24 cellular contexts compared by ENCODE assay signal in genomic region chr20:19510626-19511025, GRCh38.
DNase-seq lines count a peak whose midpoint lies in the region; ATAC-seq, FAIRE-seq and TF ChIP-seq lines count a peak whose summit lies in the region.
"Had no signal": no experiment of that assay in that cellular context is flagged by ENCODE, and none has a peak within 500 bp of the region (broad histone marks: within the 10 kb centered on the region; RNA-seq: fewer than 3 reads in every experiment).

No MANE protein-coding gene starts in this region.

- H3K9me3 Mint-ChIP-seq in neural progenitor cell = peaks cover 4% of the 10 kb centered on the region
- H3K9me3 Mint-ChIP-seq in CD8-positive, alpha-beta memory T cell = no peaks in the 10 kb centered on the region
- H3K9me3 Mint-ChIP-seq: CD8-positive, alpha-beta T cell had no signal

- no peaks in the 10 kb centered on the region for H3K36me3 Mint-ChIP-seq in neural progenitor cell
- H3K36me3 Mint-ChIP-seq in CD8-positive, alpha-beta memory T cell = no peaks in the 10 kb centered on the region
- H3K36me3 Mint-ChIP-seq: CD4-positive, CD25-positive, alpha-beta regulatory T cell; CD8-positive, alpha-beta T cell had no signal

- H3K27me3 ChIP-seq in K562 (ENCODE audit: control insufficient read depth in 2 of 2, insufficient read depth in 2 of 2, low read length in 2 of 2) (no peaks in the 10 kb centered on the region), neural progenitor cell (no peaks in the 10 kb centered on the region)
- no peaks in the 10 kb centered on the region for H3K27me3 ChIP-seq in CD8-positive, alpha-beta memory T cell (ENCODE audit: insufficient read depth, low read length, poor library complexity, severe bottlenecking)
- H3K27me3 ChIP-seq: BLaER1 had no signal

- peaks cover 10% of the 10 kb centered on the region for H3K27me3 Mint-ChIP-seq in neural progenitor cell (ENCODE audit: insufficient read depth, low read depth)
- peaks cover 0 to 3% of the 10 kb centered on the region in 2 donors for H3K27me3 Mint-ChIP-seq in CD8-positive, alpha-beta memory T cell
- H3K27me3 Mint-ChIP-seq: CD4-positive, CD25-positive, alpha-beta regulatory T cell had no signal

- peaks cover 47% of the 10 kb centered on the region for H3K4me1 Mint-ChIP-seq in neural progenitor cell
- H3K4me1 Mint-ChIP-seq in CD8-positive, alpha-beta memory T cell = no peaks in the 10 kb centered on the region
- H3K4me1 Mint-ChIP-seq: B cell; CD4-positive, CD25-positive, alpha-beta regulatory T cell had no signal

- TF ChIP-seq CTCF in K562 (IDR thresholded peaks at IDR 0.05 in 2 of 3, conservative IDR thresholded peaks at IDR 0.05 in 1 of 3; ENCODE audit: insufficient read depth in 2 of 3, low read depth in 1 of 3, low read length in 3 of 3) (no peak), neural progenitor cell (IDR thresholded peaks at IDR 0.05) (no peak)

- H3K9ac ChIP-seq in K562 (ENCODE audit: insufficient read depth in 1 of 2, low read depth in 2 of 2, low read length in 2 of 2) (no peak overlapping the region), neural progenitor cell (no peak overlapping the region)
- H3K9ac ChIP-seq: BLaER1 had no signal

- no peak overlapping the region for H3K4me3 Mint-ChIP-seq in neural progenitor cell
- no peak overlapping the region for H3K4me3 Mint-ChIP-seq in CD8-positive, alpha-beta memory T cell
- H3K4me3 Mint-ChIP-seq: B cell; CD4-positive, CD25-positive, alpha-beta regulatory T cell; CD8-positive, alpha-beta T cell; HFFc6 had no signal

- in situ Hi-C loops in K562 (cut with MboI) = no loop called here

- peak overlapping the region; percentile 84 for H3K27ac Mint-ChIP-seq in neural progenitor cell
- H3K27ac Mint-ChIP-seq in CD8-positive, alpha-beta memory T cell = no peak overlapping the region
- H3K27ac Mint-ChIP-seq: B cell; CD4-positive, CD25-positive, alpha-beta regulatory T cell; CD8-positive, alpha-beta T cell; HFFc6 had no signal

- DNase-seq in CMK (ENCODE audit: low read depth) (peak; percentile 7), K562 (ENCODE audit: extremely low read depth in 1 of 4, low spot score in 3 of 4) (peak in 1 of 4 experiments; percentile 0), neural progenitor cell (ENCODE audit: low spot score) (no peak), NCI-H2171 (lab: John Stamatoyannopoulos, UW) (no peak)
- DNase-seq in CD8-positive, alpha-beta memory T cell = no peak
- DNase-seq: Calu3; CD4-positive, CD25-positive, alpha-beta regulatory T cell; CD8-positive, alpha-beta T cell; COR-L47; DMS53; DMS79 treated with DMSO at 0.1 percent for 48 hours; GF-D8; GOT3; HFFc6 had no signal

- TF ChIP-seq RAD21 in K562 (CRISPR knock-in tag; conservative IDR thresholded peaks at IDR 0.05 in 1 of 2, IDR thresholded peaks at IDR 0.05 in 1 of 2) = no peak

- POLR2A ChIA-PET in K562 (lab: Yijun Ruan, JAX) = interaction anchor here (0.6 kb wide), 1 partner anchor 1046 kb away, joined by 3 read pairs; no protein-coding TSS in a partner anchor
- POLR2A ChIA-PET in CD8-positive, alpha-beta memory T cell (lab: Charles Lee) = no interaction called here

- no peak for TF ChIP-seq POLR2A in K562 (conservative IDR thresholded peaks at IDR 0.05)

- CTCF ChIA-PET in K562 (lab: Yijun Ruan, JAX; ENCODE audit: low intra/inter-chr PET ratio) = no interaction called here
- CTCF ChIA-PET in CD8-positive, alpha-beta memory T cell (lab: Charles Lee) = no interaction called here

- no TSS peak for BruUV-seq in K562 (replicated peaks; lab: Mats Ljungman, UMichigan)

- H3K4me3 ChIP-seq in K562 (no peak overlapping the region), neural progenitor cell (no peak overlapping the region)
- H3K4me3 ChIP-seq in CD8-positive, alpha-beta memory T cell (ENCODE audit: low read length) = no peak overlapping the region
- H3K4me3 ChIP-seq: BLaER1, HAP-1 had no signal

- H4K20me1 ChIP-seq in K562 (replicated peaks; ENCODE audit: control insufficient read depth, insufficient read depth, low read length) (no peaks in the 10 kb centered on the region), neural progenitor cell (ENCODE audit: low read depth) (no peaks in the 10 kb centered on the region)
- H4K20me1 ChIP-seq: BLaER1 had no signal

- H3K4me2 ChIP-seq in K562 (ENCODE audit: insufficient read depth, low read length) (no peak overlapping the region), neural progenitor cell (no peak overlapping the region)
- H3K4me2 ChIP-seq: BLaER1 had no signal

- H3K79me2 ChIP-seq in K562 (ENCODE audit: control insufficient read depth, insufficient read depth, low read length) (no peaks in the 10 kb centered on the region), neural progenitor cell (ENCODE audit: low read depth) (no peaks in the 10 kb centered on the region)

- H2AFZ ChIP-seq in K562 (ENCODE audit: low read depth, low read length) = no peak overlapping the region
- H2AFZ ChIP-seq in neural progenitor cell (replicated peaks) = no peak overlapping the region

- intact Hi-C loops in K562 (cut with micrococcal nuclease) = no loop called here

- no peaks in the 10 kb centered on the region for H3K9me3 ChIP-seq in K562 (replicated peaks; ENCODE audit: control insufficient read depth, insufficient read depth, low read depth, low read length)
- H3K9me3 ChIP-seq in neural progenitor cell (ENCODE audit: low read depth) = no peaks in the 10 kb centered on the region
- H3K9me3 ChIP-seq in CD8-positive, alpha-beta memory T cell (ENCODE audit: low read length) = no peaks in the 10 kb centered on the region
- H3K9me3 ChIP-seq: BLaER1, HAP-1 had no signal

- H3K27ac ChIP-seq in K562 (ENCODE audit: extremely low read depth, low read depth, low read length) (no peak overlapping the region), neural progenitor cell (no peak overlapping the region)
- H3K27ac ChIP-seq in CD8-positive, alpha-beta memory T cell (ENCODE audit: low read depth, low read length) = no peak overlapping the region
- H3K27ac ChIP-seq: 22Rv1, BLaER1, C4-2B had no signal

- no peak for TF ChIP-seq EP300 in K562 (IDR thresholded peaks at IDR 0.05; ENCODE audit: low read length)

- ATAC-seq in K562 (no peak), GM21360 (IDR thresholded peaks at IDR 0.05; ENCODE audit: unreplicated experiment) (no peak)
- ATAC-seq: CD8-positive, alpha-beta T cell had no signal

- 0% methylated on average over 2 of the region's 2 CpGs for WGBS in K562 (ENCODE audit: insufficient coverage, low coverage, missing lambda C conversion rate)

- no peaks in the 10 kb centered on the region for H3K36me3 ChIP-seq in K562 (ENCODE audit: control insufficient read depth, insufficient read depth, low read length)
- H3K36me3 ChIP-seq in neural progenitor cell = no peaks in the 10 kb centered on the region
- H3K36me3 ChIP-seq in CD8-positive, alpha-beta memory T cell (ENCODE audit: insufficient read depth, low read length) = no peaks in the 10 kb centered on the region
- H3K36me3 ChIP-seq: BLaER1, HAP-1 had no signal

- no peak for FAIRE-seq in K562 (lab: Jason Lieb, UNC)
- FAIRE-seq: A204.1, GM12891, GM18507, H54 had no signal

- H3K4me1 ChIP-seq in K562 (replicated peaks in 1 of 2; ENCODE audit: control insufficient read depth in 2 of 2, insufficient read depth in 2 of 2, low read length in 2 of 2) (no peaks in the 10 kb centered on the region), neural progenitor cell (peaks cover 12% of the 10 kb centered on the region)
- H3K4me1 ChIP-seq in CD8-positive, alpha-beta memory T cell (ENCODE audit: insufficient read depth, low read length) = no peaks in the 10 kb centered on the region
- H3K4me1 ChIP-seq: HAP-1 had no signal

- no peaks in the 10 kb centered on the region for H3K9me1 ChIP-seq in K562 (ENCODE audit: control insufficient read depth, insufficient read depth, low read length)

- no peaks in the 10 kb centered on the region for H3F3A ChIP-seq in neural progenitor cell (ENCODE audit: low read depth)

TF ChIP-seq in K562, 482 proteins besides CTCF, POLR2A, EP300 and RAD21:
- TF ChIP-seq ZNF395 (CRISPR knock-in tag; IDR thresholded peaks at IDR 0.05) (no peak), NFE2L1 (tag; IDR thresholded peaks at IDR 0.05; ENCODE audit: borderline replicate concordance, low read depth) (no peak), TAL1 (IDR thresholded peaks at IDR 0.05) (peak; percentile 9; the same call in 1 of the 2 replicates), CBFA2T3 (IDR thresholded peaks at IDR 0.05) (0 out of 2 replicates have a peak, but pooled peaks have one; percentile 23), SP2 (IDR thresholded peaks at IDR 0.05; ENCODE audit: extremely low read depth, low read depth, low read length, poor library complexity, severe bottlenecking) (no peak)
